ENCODE assay signal across 2 cellular contexts in the genomic region with DNA sequence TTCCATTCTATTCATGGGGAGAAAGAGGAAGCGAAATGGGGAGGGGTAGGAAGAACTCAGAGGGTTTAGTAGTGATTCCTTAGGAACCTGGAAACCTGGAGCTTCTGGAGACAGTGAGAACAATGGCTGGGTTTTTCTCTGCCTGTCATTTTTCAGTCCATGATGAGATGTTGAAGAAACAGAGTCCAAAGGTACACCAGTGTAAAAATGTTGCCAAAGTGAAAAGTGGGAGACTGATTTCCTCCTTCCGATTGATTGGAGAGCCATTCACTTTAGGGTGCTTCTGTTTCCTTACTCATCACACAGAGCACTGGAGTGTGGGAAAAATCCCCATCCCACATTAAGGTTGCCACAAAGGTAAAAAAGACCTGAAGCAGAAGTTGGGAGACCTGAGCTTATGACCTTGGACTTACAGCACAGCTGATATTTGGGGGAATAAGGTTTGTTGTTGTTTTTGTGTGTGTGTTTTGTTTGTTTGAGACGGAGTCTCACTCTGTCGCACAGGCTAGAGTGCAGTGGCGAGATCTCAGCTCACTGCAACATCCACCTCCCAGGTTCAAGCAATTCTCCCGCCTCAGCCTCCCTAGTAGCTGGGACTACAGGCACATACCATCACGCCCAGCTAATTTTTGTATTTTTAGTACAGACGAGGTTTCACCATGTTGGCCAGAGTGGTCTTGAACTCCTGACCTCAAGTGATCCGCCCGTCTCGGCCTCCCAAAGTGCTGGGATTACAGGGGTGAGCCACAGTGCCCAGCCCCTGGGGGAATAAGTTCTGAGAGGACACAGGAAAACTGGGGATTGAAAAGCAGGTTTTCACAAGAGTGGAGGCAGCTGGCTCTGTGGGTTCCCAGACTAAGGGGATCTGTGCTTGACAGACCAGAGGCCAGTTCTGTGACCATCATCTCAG.
TF ChIP-seq lines count a peak whose summit lies in the region.

No MANE protein-coding gene starts in this region.

TF ChIP-seq in IMR-90, 13 proteins besides CTCF, POLR2A, EP300 and RAD21:
- TF ChIP-seq BHLHE40 (IDR thresholded peaks at IDR 0.05; ENCODE audit: low read depth, low read length) (no peak), RCOR1 (IDR thresholded peaks at IDR 0.05; ENCODE audit: insufficient replicate concordance, low read length) (no peak), MAFK (IDR thresholded peaks at IDR 0.05; ENCODE audit: low read depth, low read length) (no peak), NFE2L2 (IDR thresholded peaks at IDR 0.05; ENCODE audit: low read depth, low read length) (no peak), RFX5 (IDR thresholded peaks at IDR 0.05; ENCODE audit: low read depth, low read length) (no peak), CEBPB (IDR thresholded peaks at IDR 0.05; ENCODE audit: low read depth, low read length) (no peak), CHD1 (IDR thresholded peaks at IDR 0.05; ENCODE audit: low read depth, low read length) (no peak), SMC3 (IDR thresholded peaks at IDR 0.05; ENCODE audit: low read depth, low read length) (no peak), FOS (IDR thresholded peaks at IDR 0.05; ENCODE audit: low read depth, low read length) (no peak), MAZ (IDR thresholded peaks at IDR 0.05; ENCODE audit: borderline replicate concordance, low read depth, low read length) (no peak), MXI1 (IDR thresholded peaks at IDR 0.05; ENCODE audit: borderline replicate concordance, low read depth, low read length) (no peak)
- TF ChIP-seq, protein P1, sequence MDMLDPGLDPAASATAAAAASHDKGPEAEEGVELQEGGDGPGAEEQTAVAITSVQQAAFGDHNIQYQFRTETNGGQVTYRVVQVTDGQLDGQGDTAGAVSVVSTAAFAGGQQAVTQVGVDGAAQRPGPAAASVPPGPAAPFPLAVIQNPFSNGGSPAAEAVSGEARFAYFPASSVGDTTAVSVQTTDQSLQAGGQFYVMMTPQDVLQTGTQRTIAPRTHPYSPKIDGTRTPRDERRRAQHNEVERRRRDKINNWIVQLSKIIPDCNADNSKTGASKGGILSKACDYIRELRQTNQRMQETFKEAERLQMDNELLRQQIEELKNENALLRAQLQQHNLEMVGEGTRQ (IDR thresholded peaks at IDR 0.05; ENCODE audit: low read depth, low read length), result no peak
- TF ChIP-seq, protein P2, sequence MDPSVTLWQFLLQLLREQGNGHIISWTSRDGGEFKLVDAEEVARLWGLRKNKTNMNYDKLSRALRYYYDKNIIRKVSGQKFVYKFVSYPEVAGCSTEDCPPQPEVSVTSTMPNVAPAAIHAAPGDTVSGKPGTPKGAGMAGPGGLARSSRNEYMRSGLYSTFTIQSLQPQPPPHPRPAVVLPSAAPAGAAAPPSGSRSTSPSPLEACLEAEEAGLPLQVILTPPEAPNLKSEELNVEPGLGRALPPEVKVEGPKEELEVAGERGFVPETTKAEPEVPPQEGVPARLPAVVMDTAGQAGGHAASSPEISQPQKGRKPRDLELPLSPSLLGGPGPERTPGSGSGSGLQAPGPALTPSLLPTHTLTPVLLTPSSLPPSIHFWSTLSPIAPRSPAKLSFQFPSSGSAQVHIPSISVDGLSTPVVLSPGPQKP (IDR thresholded peaks at IDR 0.05; ENCODE audit: borderline replicate concordance, low read depth, low read length), result no peak
TF ChIP-seq in IMR-90: peak in this region for 0.

TF ChIP-seq in K562, 482 proteins besides CTCF, POLR2A, EP300 and RAD21:
- TF ChIP-seq SPI1 (IDR thresholded peaks at IDR 0.05; ENCODE audit: borderline replicate concordance, low read depth, low read length), result peak; percentile 30; the same call in 1 of the 2 replicates
- TF ChIP-seq, protein P3, sequence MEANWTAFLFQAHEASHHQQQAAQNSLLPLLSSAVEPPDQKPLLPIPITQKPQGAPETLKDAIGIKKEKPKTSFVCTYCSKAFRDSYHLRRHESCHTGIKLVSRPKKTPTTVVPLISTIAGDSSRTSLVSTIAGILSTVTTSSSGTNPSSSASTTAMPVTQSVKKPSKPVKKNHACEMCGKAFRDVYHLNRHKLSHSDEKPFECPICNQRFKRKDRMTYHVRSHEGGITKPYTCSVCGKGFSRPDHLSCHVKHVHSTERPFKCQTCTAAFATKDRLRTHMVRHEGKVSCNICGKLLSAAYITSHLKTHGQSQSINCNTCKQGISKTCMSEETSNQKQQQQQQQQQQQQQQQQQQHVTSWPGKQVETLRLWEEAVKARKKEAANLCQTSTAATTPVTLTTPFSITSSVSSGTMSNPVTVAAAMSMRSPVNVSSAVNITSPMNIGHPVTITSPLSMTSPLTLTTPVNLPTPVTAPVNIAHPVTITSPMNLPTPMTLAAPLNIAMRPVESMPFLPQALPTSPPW (CRISPR knock-in tag; IDR thresholded peaks at IDR 0.05), result no peak
